Comparison of ENCODE assay signal across 1 cellular context in genomic region chr5:77812926-77813589, GRCh38.
TF ChIP-seq lines count a peak whose summit lies in the region.

No MANE protein-coding gene starts in this region.

TF ChIP-seq in HepG2, 621 proteins besides CTCF, POLR2A, EP300 and RAD21 (continued from another document and continues in another):
- peak; percentile 82 for TF ChIP-seq HDAC2 (CRISPR knock-in tag; IDR thresholded peaks at IDR 0.05)
- no peak for TF ChIP-seq ARNT (IDR thresholded peaks at IDR 0.05)
- TF ChIP-seq NFE2L1 (CRISPR knock-in tag; IDR thresholded peaks at IDR 0.05; ENCODE audit: borderline replicate concordance): no peak
- TF ChIP-seq PATZ1 (CRISPR knock-in tag; IDR thresholded peaks at IDR 0.05): peak; percentile 85
- TF ChIP-seq ZBTB7B (CRISPR knock-in tag; IDR thresholded peaks at IDR 0.05): peak; percentile 72
- TF ChIP-seq FIP1L1 (IDR thresholded peaks at IDR 0.05; ENCODE audit: borderline replicate concordance, insufficient read depth, low read depth, low read length): no peak
- TF ChIP-seq CAMTA2 (CRISPR knock-in tag; IDR thresholded peaks at IDR 0.05; ENCODE audit: borderline replicate concordance): no peak
- no peak for TF ChIP-seq ZBTB37 (CRISPR knock-in tag; IDR thresholded peaks at IDR 0.05)
- TF ChIP-seq KMT2A (CRISPR knock-in tag; IDR thresholded peaks at IDR 0.05): no peak
- no peak for TF ChIP-seq GZF1 (CRISPR knock-in tag; IDR thresholded peaks at IDR 0.05)
- no peak for TF ChIP-seq CHD2 (IDR thresholded peaks at IDR 0.05; ENCODE audit: low read depth, low read length)
- TF ChIP-seq ATAD3A (CRISPR knock-in tag; IDR thresholded peaks at IDR 0.05): no peak
- TF ChIP-seq GPN1 (CRISPR knock-in tag; IDR thresholded peaks at IDR 0.05; ENCODE audit: borderline replicate concordance): no peak
- no peak for TF ChIP-seq ZBTB42 (CRISPR knock-in tag; IDR thresholded peaks at IDR 0.05)
- no peak for TF ChIP-seq ZBTB4 (CRISPR knock-in tag; IDR thresholded peaks at IDR 0.05; ENCODE audit: borderline replicate concordance)
- no peak for TF ChIP-seq ZNF570 (CRISPR knock-in tag; IDR thresholded peaks at IDR 0.05; ENCODE audit: borderline replicate concordance)
- no peak for TF ChIP-seq HNRNPH1 (optimal IDR thresholded peaks at IDR 0.05; ENCODE audit: low read depth, low read length)
- no peak for TF ChIP-seq NFRKB (IDR thresholded peaks at IDR 0.05)
- TF ChIP-seq WIZ (CRISPR knock-in tag; IDR thresholded peaks at IDR 0.05): peak; percentile 81; the same call in 1 of the 2 replicates
- TF ChIP-seq TIGD3 (CRISPR knock-in tag; IDR thresholded peaks at IDR 0.05; ENCODE audit: borderline replicate concordance): no peak
- TF ChIP-seq ZNF768 (CRISPR knock-in tag; IDR thresholded peaks at IDR 0.05): no peak
- TF ChIP-seq FOXO4 (CRISPR knock-in tag; conservative IDR thresholded peaks at IDR 0.05): no peak
- TF ChIP-seq RARG (CRISPR knock-in tag; IDR thresholded peaks at IDR 0.05; ENCODE audit: low read depth): no peak
- TF ChIP-seq TCF12 (IDR thresholded peaks at IDR 0.05): no peak
- 0 out of 2 replicates have a peak, but pooled peaks have one; percentile 53 for TF ChIP-seq TCF12 (CRISPR knock-in tag; IDR thresholded peaks at IDR 0.05)
- TF ChIP-seq ZNF550 (CRISPR knock-in tag; IDR thresholded peaks at IDR 0.05; ENCODE audit: borderline replicate concordance): no peak
- TF ChIP-seq KDM4B (CRISPR knock-in tag; IDR thresholded peaks at IDR 0.05): 0 out of 2 replicates have a peak, but pooled peaks have one; percentile 31
- no peak for TF ChIP-seq MXD3 (CRISPR knock-in tag; IDR thresholded peaks at IDR 0.05)
- TF ChIP-seq NFE2 (CRISPR knock-in tag; IDR thresholded peaks at IDR 0.05): no peak
- peak; percentile 96 for TF ChIP-seq POGZ (CRISPR knock-in tag; IDR thresholded peaks at IDR 0.05)
- TF ChIP-seq ZHX2 (IDR thresholded peaks at IDR 0.05; ENCODE audit: low read depth): no peak
- no peak for TF ChIP-seq ZHX2 (CRISPR knock-in tag; IDR thresholded peaks at IDR 0.05; ENCODE audit: borderline replicate concordance)
- no peak for TF ChIP-seq ZNF333 (CRISPR knock-in tag; IDR thresholded peaks at IDR 0.05; ENCODE audit: borderline replicate concordance)
- TF ChIP-seq NRL (CRISPR knock-in tag; IDR thresholded peaks at IDR 0.05; ENCODE audit: borderline replicate concordance): no peak
- peak; percentile 26; the same call in 1 of the 2 replicates for TF ChIP-seq ADNP (CRISPR knock-in tag; IDR thresholded peaks at IDR 0.05)
- peak; percentile 81 for TF ChIP-seq ZMYM2 (CRISPR knock-in tag; IDR thresholded peaks at IDR 0.05)
- peak; percentile 51 for TF ChIP-seq ZNF781 (CRISPR knock-in tag; IDR thresholded peaks at IDR 0.05; ENCODE audit: borderline replicate concordance, not compliant biosample characterization)
- TF ChIP-seq ZNF513 (CRISPR knock-in tag; conservative IDR thresholded peaks at IDR 0.05): no peak
- no peak for TF ChIP-seq FOXP1 (IDR thresholded peaks at IDR 0.05)
- peak; percentile 65 for TF ChIP-seq FOXP1 (CRISPR knock-in tag; IDR thresholded peaks at IDR 0.05)
- TF ChIP-seq ARID5B (CRISPR knock-in tag; IDR thresholded peaks at IDR 0.05): peak; percentile 89
